ENCODE assay signal across 2 cellular contexts in genomic region chr7:25789701-25790240, GRCh38.
TF ChIP-seq lines count a peak whose summit lies in the region.

No MANE protein-coding gene starts in this region.

TF ChIP-seq in H1, 55 proteins besides CTCF, POLR2A, EP300 and RAD21:
- TF ChIP-seq TCF12 (IDR thresholded peaks at IDR 0.05; ENCODE audit: low read depth, low read length) = no peak
- no peak for TF ChIP-seq EZH2 (IDR thresholded peaks at IDR 0.05; ENCODE audit: low read depth, low read length, severe bottlenecking)
- no peak for TF ChIP-seq GABPA (IDR thresholded peaks at IDR 0.05; ENCODE audit: borderline replicate concordance, insufficient read depth, low read length)
- no peak for TF ChIP-seq RFX5 (IDR thresholded peaks at IDR 0.05; ENCODE audit: borderline replicate concordance, low read depth, low read length)
- no peak for TF ChIP-seq ATF2 (IDR thresholded peaks at IDR 0.05; ENCODE audit: low read length)
- TF ChIP-seq CBX8 (IDR thresholded peaks at IDR 0.05; ENCODE audit: borderline replicate concordance, low read depth, low read length) = no peak
- TF ChIP-seq CHD1 (IDR thresholded peaks at IDR 0.05; ENCODE audit: low read depth, low read length) = no peak
- no peak for TF ChIP-seq YY1 (IDR thresholded peaks at IDR 0.05; ENCODE audit: low read depth, low read length)
- TF ChIP-seq MAX (IDR thresholded peaks at IDR 0.05) = no peak

TF ChIP-seq in HEK293T, 16 proteins besides CTCF, POLR2A, EP300 and RAD21:
- TF ChIP-seq FOXK2 (IDR thresholded peaks at IDR 0.05) (no peak), BHLHE40 (IDR thresholded peaks at IDR 0.05; ENCODE audit: borderline replicate concordance) (no peak), ARNT (IDR thresholded peaks at IDR 0.05) (no peak), SUZ12 (IDR thresholded peaks at IDR 0.05) (no peak), PKNOX1 (IDR thresholded peaks at IDR 0.05) (no peak), SP1 (IDR thresholded peaks at IDR 0.05) (no peak), ELF4 (IDR thresholded peaks at IDR 0.05) (no peak), LEF1 (IDR thresholded peaks at IDR 0.05; ENCODE audit: borderline replicate concordance) (no peak), L3MBTL2 (conservative IDR thresholded peaks at IDR 0.05) (no peak), CTBP1 (IDR thresholded peaks at IDR 0.05; ENCODE audit: borderline replicate concordance) (no peak), HDGF (IDR thresholded peaks at IDR 0.05; ENCODE audit: borderline replicate concordance) (no peak), ZNF384 (IDR thresholded peaks at IDR 0.05) (no peak), TARDBP (IDR thresholded peaks at IDR 0.05) (no peak), FOXM1 (IDR thresholded peaks at IDR 0.05; ENCODE audit: borderline replicate concordance) (no peak), FOXA1 (IDR thresholded peaks at IDR 0.05) (no peak), NFRKB (IDR thresholded peaks at IDR 0.05) (no peak)
